22 cellular contexts compared by ENCODE assay signal in the genomic region with DNA sequence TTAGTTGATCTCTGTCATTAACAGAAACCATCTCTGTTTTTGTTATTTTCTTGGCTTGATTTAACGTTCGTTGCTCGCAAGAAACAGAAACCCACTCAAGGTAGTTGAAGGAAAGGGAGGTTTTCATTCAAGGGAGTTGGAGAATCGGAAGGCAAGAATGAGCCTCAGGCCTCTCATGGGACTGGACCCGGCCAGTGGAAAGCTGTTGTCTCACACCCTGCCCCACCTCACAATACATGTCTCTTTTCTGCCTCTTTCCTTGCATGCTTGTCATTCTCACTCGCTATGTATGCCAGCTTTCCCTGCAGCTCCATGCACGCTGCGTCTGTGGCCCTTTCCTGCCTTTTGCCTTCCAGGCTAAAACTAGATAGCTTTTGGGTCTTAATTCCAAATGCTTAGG. TPM values are rescaled to one million over a fixed set of nuclear protein-coding genes. Genes with fewer than 3 reads are reported as not detected.
DNase-seq lines count a peak whose midpoint lies in the region; ATAC-seq, FAIRE-seq and TF ChIP-seq lines count a peak whose summit lies in the region.
"Had no signal": no experiment of that assay in that cellular context is flagged by ENCODE, and none has a peak within 500 bp of the region (broad histone marks: within the 10 kb centered on the region; RNA-seq: fewer than 3 reads in every experiment).

No MANE protein-coding gene starts in this region.

- no peak overlapping the region for H2AFZ ChIP-seq in astrocyte (ENCODE audit: low read depth, low read length)
- no peak overlapping the region for H2AFZ ChIP-seq in osteoblast (ENCODE audit: low read length)

- no peak for DNase-seq in CD4-positive, CD25-positive, alpha-beta regulatory T cell
- no peak for DNase-seq in CD8-positive, alpha-beta T cell
- DNase-seq in astrocyte (ENCODE audit: low read depth) = no peak
- no peak for DNase-seq in nephron progenitor cell
- no peak for DNase-seq in NCI-H510A (lab: John Stamatoyannopoulos, UW)
- DNase-seq in osteoblast (ENCODE audit: insufficient read length, low spot score, missing footprints) = no peak
- no peak for DNase-seq in prostate gland (ENCODE audit: low spot score)
- DNase-seq: GDM1, GOT3, MG63, NCI-H1417, NCI-H1694 treated with DMSO at 0.1 percent for 48 hours, NCI-H2081 treated with DMSO at 0.1 percent for 48 hours, NCI-H446, NCI-H526 treated with DMSO at 0.1 percent for 48 hours, Right ventricle myocardium superior had no signal

- peak overlapping the region in 2 of 3 donors; percentile 35 to 59 for H3K27ac Mint-ChIP-seq in CD4-positive, CD25-positive, alpha-beta regulatory T cell
- H3K27ac Mint-ChIP-seq in CD8-positive, alpha-beta T cell = peak overlapping the region; percentile 21
- H3K27ac Mint-ChIP-seq in astrocyte (ENCODE audit: unreplicated experiment) (no peak overlapping the region), nephron progenitor cell (peak overlapping the region; percentile 81)

- TF ChIP-seq CTCF in CD8-positive, alpha-beta T cell (IDR thresholded peaks at IDR 0.05) = no peak
- TF ChIP-seq CTCF in astrocyte (IDR thresholded peaks at IDR 0.05; ENCODE audit: insufficient read depth, low read depth, low read length) (no peak), nephron progenitor cell (IDR thresholded peaks at IDR 0.05) (no peak), osteoblast (IDR thresholded peaks at IDR 0.05; ENCODE audit: extremely low read depth, low read depth, low read length) (no peak), prostate gland (IDR thresholded peaks at IDR 0.05) (no peak)

- no peak for ATAC-seq in CD4-positive, CD25-positive, alpha-beta regulatory T cell (ENCODE audit: low read depth in 2 of 2)
- no peak for ATAC-seq in CD8-positive, alpha-beta T cell
- ATAC-seq: HCT116 had no signal

- H3K4me1 Mint-ChIP-seq in CD4-positive, CD25-positive, alpha-beta regulatory T cell = peaks cover 10 to 68% (median 47%) of the 10 kb centered on the region in 4 donors
- H3K4me1 Mint-ChIP-seq in CD8-positive, alpha-beta T cell (ENCODE audit: low read depth) = peaks cover 55% of the 10 kb centered on the region
- peaks cover 15% of the 10 kb centered on the region for H3K4me1 Mint-ChIP-seq in astrocyte (ENCODE audit: low read depth, unreplicated experiment)
- no peaks in the 10 kb centered on the region for H3K4me1 Mint-ChIP-seq in nephron progenitor cell

- intact Hi-C loops in CD8-positive, alpha-beta T cell (cut with DNase I, micrococcal nuclease) = no loop called here
- intact Hi-C loops in prostate gland (cut with DNase I) = no loop called here

- WGBS in prostate gland = 82% methylated on average over 8 of the region's 8 CpGs

- H3K27me3 ChIP-seq in CD4-positive, CD25-positive, alpha-beta regulatory T cell (ENCODE audit: control insufficient read depth, insufficient read depth, low read length) = no peaks in the 10 kb centered on the region
- no peaks in the 10 kb centered on the region for H3K27me3 ChIP-seq in CD8-positive, alpha-beta T cell (ENCODE audit: insufficient read depth, low read length)
- H3K27me3 ChIP-seq in astrocyte (ENCODE audit: insufficient read depth, low read length) (no peaks in the 10 kb centered on the region), osteoblast (ENCODE audit: insufficient read depth, low read length) (no peaks in the 10 kb centered on the region), prostate gland (replicated peaks; ENCODE audit: insufficient read depth) (no peaks in the 10 kb centered on the region)
- H3K27me3 ChIP-seq: MG63 had no signal

- H3K4me3 ChIP-seq in CD4-positive, CD25-positive, alpha-beta regulatory T cell (ENCODE audit: low read depth, low read length) = no peak overlapping the region
- no peak overlapping the region for H3K4me3 ChIP-seq in CD8-positive, alpha-beta T cell (ENCODE audit: low read depth, low read length)
- no peak overlapping the region for H3K4me3 ChIP-seq in astrocyte (ENCODE audit: insufficient read depth, low read depth, low read length)
- H3K4me3 ChIP-seq in osteoblast (ENCODE audit: insufficient read depth, low read length) = no peak overlapping the region
- no peak overlapping the region for H3K4me3 ChIP-seq in prostate gland
- H3K4me3 ChIP-seq: MG63 had no signal

- POLR2A ChIA-PET in CD8-positive, alpha-beta T cell (lab: Charles Lee) = interaction anchor here (0.6 to 1.1 kb wide), 2 partner anchors 23 to 126 kb away, joined by 3 read pairs; no protein-coding TSS in a partner anchor

- no peak overlapping the region for H3K4me3 Mint-ChIP-seq in CD4-positive, CD25-positive, alpha-beta regulatory T cell
- no peak overlapping the region for H3K4me3 Mint-ChIP-seq in CD8-positive, alpha-beta T cell
- H3K4me3 Mint-ChIP-seq in astrocyte (ENCODE audit: unreplicated experiment) (peak overlapping the region; percentile 7), nephron progenitor cell (no peak overlapping the region)

- no peak overlapping the region for H3K4me2 ChIP-seq in astrocyte (ENCODE audit: low read length)
- no peak overlapping the region for H3K4me2 ChIP-seq in osteoblast (ENCODE audit: insufficient read depth, low read length)

- H3K9me3 Mint-ChIP-seq in CD4-positive, CD25-positive, alpha-beta regulatory T cell = no peaks in the 10 kb centered on the region
- no peaks in the 10 kb centered on the region for H3K9me3 Mint-ChIP-seq in CD8-positive, alpha-beta T cell
- no peaks in the 10 kb centered on the region for H3K9me3 Mint-ChIP-seq in astrocyte (ENCODE audit: unreplicated experiment)
- no peaks in the 10 kb centered on the region for H3K9me3 Mint-ChIP-seq in nephron progenitor cell

- CTCF ChIA-PET in CD8-positive, alpha-beta T cell (lab: Charles Lee) = interaction anchor here (1.3 kb wide), 1 partner anchor 143 kb away, joined by 3 read pairs; no protein-coding TSS in a partner anchor

- no peak for TF ChIP-seq POLR2A in prostate gland (IDR thresholded peaks at IDR 0.05)

- peaks cover 89% of the 10 kb centered on the region for H4K20me1 ChIP-seq in astrocyte (ENCODE audit: insufficient read depth, low read length)
- H4K20me1 ChIP-seq in osteoblast (ENCODE audit: insufficient read depth, low read length) = peaks cover 78% of the 10 kb centered on the region

- FAIRE-seq in astrocyte (lab: Jason Lieb, UNC) = no peak
- FAIRE-seq: GM18507 had no signal

- H3K27ac ChIP-seq in CD4-positive, CD25-positive, alpha-beta regulatory T cell (ENCODE audit: insufficient read depth, low read length, poor library complexity, severe bottlenecking) = no peak overlapping the region
- no peak overlapping the region for H3K27ac ChIP-seq in CD8-positive, alpha-beta T cell (ENCODE audit: low read depth, low read length)
- H3K27ac ChIP-seq in astrocyte (ENCODE audit: low read depth, low read length) (no peak overlapping the region), osteoblast (ENCODE audit: low read depth, low read length) (no peak overlapping the region), prostate gland (no peak overlapping the region)

- H3K9ac ChIP-seq in astrocyte (ENCODE audit: low read length) = no peak overlapping the region

- no peaks in the 10 kb centered on the region for H3K4me1 ChIP-seq in CD4-positive, CD25-positive, alpha-beta regulatory T cell (ENCODE audit: control insufficient read depth, insufficient read depth, low read length, poor library complexity, severe bottlenecking)
- H3K4me1 ChIP-seq in CD8-positive, alpha-beta T cell (ENCODE audit: insufficient read depth, low read length) = peaks cover 5% of the 10 kb centered on the region
- H3K4me1 ChIP-seq in astrocyte (ENCODE audit: insufficient read depth, low read length) (no peaks in the 10 kb centered on the region), osteoblast (ENCODE audit: insufficient read depth, low read length) (peaks cover 9% of the 10 kb centered on the region), prostate gland (replicated peaks) (no peaks in the 10 kb centered on the region)

- peaks cover 4% of the 10 kb centered on the region for H3K36me3 ChIP-seq in CD4-positive, CD25-positive, alpha-beta regulatory T cell (ENCODE audit: control insufficient read depth, insufficient read depth, low read length)
- no peaks in the 10 kb centered on the region for H3K36me3 ChIP-seq in CD8-positive, alpha-beta T cell (ENCODE audit: insufficient read depth, low read length)
- H3K36me3 ChIP-seq in astrocyte (ENCODE audit: insufficient read depth, low read length) = no peaks in the 10 kb centered on the region
- H3K36me3 ChIP-seq in osteoblast (ENCODE audit: insufficient read depth, low read length) = no peaks in the 10 kb centered on the region
- H3K36me3 ChIP-seq in prostate gland = no peaks in the 10 kb centered on the region

- H3K27me3 Mint-ChIP-seq in CD4-positive, CD25-positive, alpha-beta regulatory T cell = no peaks in the 10 kb centered on the region
- H3K27me3 Mint-ChIP-seq in CD8-positive, alpha-beta T cell (ENCODE audit: low read depth) = no peaks in the 10 kb centered on the region
- H3K27me3 Mint-ChIP-seq in astrocyte (ENCODE audit: low read depth, unreplicated experiment) (no peaks in the 10 kb centered on the region), nephron progenitor cell (ENCODE audit: low read depth, poor library complexity) (no peaks in the 10 kb centered on the region)

- peaks cover 9% of the 10 kb centered on the region for H3K36me3 Mint-ChIP-seq in CD4-positive, CD25-positive, alpha-beta regulatory T cell
- H3K36me3 Mint-ChIP-seq in CD8-positive, alpha-beta T cell = peaks cover 15% of the 10 kb centered on the region
- H3K36me3 Mint-ChIP-seq in astrocyte (ENCODE audit: low read depth, unreplicated experiment) (no peaks in the 10 kb centered on the region), nephron progenitor cell (ENCODE audit: low read depth) (peaks cover 14% of the 10 kb centered on the region)

- H3K79me2 ChIP-seq in astrocyte (ENCODE audit: insufficient read depth, low read length) (peaks cover 80% of the 10 kb centered on the region), osteoblast (ENCODE audit: insufficient read depth, low read length) (peaks cover 91% of the 10 kb centered on the region)

- H3K9me3 ChIP-seq in CD4-positive, CD25-positive, alpha-beta regulatory T cell (ENCODE audit: control insufficient read depth in 2 of 2, low read length in 2 of 2) = no peaks in the 10 kb centered on the region
- no peaks in the 10 kb centered on the region for H3K9me3 ChIP-seq in CD8-positive, alpha-beta T cell (ENCODE audit: low read length)
- no peaks in the 10 kb centered on the region for H3K9me3 ChIP-seq in astrocyte (ENCODE audit: insufficient read depth, low read depth, low read length)
- no peaks in the 10 kb centered on the region for H3K9me3 ChIP-seq in osteoblast (ENCODE audit: low read depth, low read length)
- H3K9me3 ChIP-seq in prostate gland = no peaks in the 10 kb centered on the region
- H3K9me3 ChIP-seq: MG63 had no signal

RNA-seq across cellular contexts. Expression of a gene that starts 18.3 kb away (rescaled TPM):
- total RNA-seq in CD4-positive, CD25-positive, alpha-beta regulatory T cell = 41.0 TPM
- 10 to 100 TPM; 67.7 to 89.4 (median 68.6) TPM for polyA plus RNA-seq in CD4-positive, CD25-positive, alpha-beta regulatory T cell
- total RNA-seq in CD8-positive, alpha-beta T cell = 10 to 100 TPM; 10.7 to 11.7 TPM
- 83.9 and 84.2 TPM in 2 replicates for total RNA-seq in astrocyte
- total RNA-seq in osteoblast = 23.3 and 24.6 TPM in 2 replicates
- total RNA-seq in prostate gland = 10 to 100 TPM; 48.9 to 68.6 TPM

RNA-seq across cellular contexts. Expression of a gene that starts 32.1 kb away (rescaled TPM):
- 9.3 TPM for total RNA-seq in CD4-positive, CD25-positive, alpha-beta regulatory T cell
- 10 to 100 TPM; 19.3 to 27.3 (median 23.0) TPM for polyA plus RNA-seq in CD4-positive, CD25-positive, alpha-beta regulatory T cell
- 10 to 100 TPM; 13.7 to 15.9 TPM for total RNA-seq in CD8-positive, alpha-beta T cell
- total RNA-seq in astrocyte (18.9 and 19.5 TPM in 2 replicates), osteoblast (19.7 and 21.0 TPM in 2 replicates), prostate gland (10 to 100 TPM; 12.8 to 17.4 TPM)

RNA-seq across cellular contexts. Expression of a gene that starts 45.4 kb away (rescaled TPM):
- not detected for total RNA-seq in CD4-positive, CD25-positive, alpha-beta regulatory T cell
- polyA plus RNA-seq in CD4-positive, CD25-positive, alpha-beta regulatory T cell = not detected
- not detected for total RNA-seq in CD8-positive, alpha-beta T cell
- total RNA-seq in astrocyte (not detected in 2 replicates), osteoblast (not detected in 2 replicates), prostate gland (10 to 100 TPM in 1 of 2 donors, 1 to 10 TPM in 1; 8.1 to 22.4 TPM)
- total RNA-seq: Daoy, LHCN-M2, Right ventricle myocardium superior, RPMI7951, SK-MEL-5 had no signal

RNA-seq across cellular contexts. Expression of a gene that starts 53.7 kb away (rescaled TPM):
- 72.9 TPM for total RNA-seq in CD4-positive, CD25-positive, alpha-beta regulatory T cell
- polyA plus RNA-seq in CD4-positive, CD25-positive, alpha-beta regulatory T cell = 10 to 100 TPM; 24.2 to 30.4 (median 27.6) TPM
- total RNA-seq in CD8-positive, alpha-beta T cell = 10 to 100 TPM; 72.9 to 74.5 TPM
- 28.3 and 30.5 TPM in 2 replicates for total RNA-seq in astrocyte
- 51.0 and 53.0 TPM in 2 replicates for total RNA-seq in osteoblast
- 10 to 100 TPM; 44.0 to 72.0 TPM for total RNA-seq in prostate gland
